ENCODE assay signal across 28 cellular contexts in the genomic region with DNA sequence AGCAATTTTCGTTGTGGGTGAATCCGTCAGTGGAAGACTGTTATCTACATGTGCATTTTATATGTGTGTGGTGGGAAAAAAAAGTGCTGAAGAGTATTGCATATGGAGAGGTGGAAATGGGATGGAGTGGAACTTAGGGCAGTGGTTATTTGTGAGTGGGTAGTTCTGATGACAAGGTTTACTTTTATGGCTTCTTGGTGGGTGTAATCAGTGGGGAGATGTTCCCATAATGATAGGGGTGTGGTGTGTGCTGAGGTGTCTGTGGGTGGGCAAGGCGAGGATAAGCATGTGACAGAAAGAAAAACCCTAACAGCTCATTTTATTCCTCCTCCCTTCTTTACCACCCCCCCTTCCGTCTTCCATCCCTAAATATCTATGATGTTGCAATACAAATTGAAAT.
"Had no signal": no experiment of that assay in that cellular context is flagged by ENCODE, and none has a peak within 500 bp of the region (broad histone marks: within the 10 kb centered on the region; RNA-seq: fewer than 3 reads in every experiment).

No MANE protein-coding gene starts in this region.

- H3K36me3 Mint-ChIP-seq: naive thymus-derived CD8-positive, alpha-beta T cell; natural killer cell treated with Interleukin-12 subunit alpha and Interleukin-12 subunit beta and Interleukin-15 and Interleukin-18, amount 100 ng/mL, for 72 hours; stimulated activated effector memory CD8-positive, alpha-beta T cell treated with anti-CD3 and anti-CD28 coated beads, Interleukin-12 subunit alpha, Interleukin-12 subunit beta, amount 100 ng/mL, for 72 hours; stimulated activated naive B cell treated with anti-CD40 and anti-IgM and Interleukin-4, amounts not matched to agents 10 μg/mL and 1 μg/mL and 100 μg/mL, for 72 hours had no signal

- H3K4me3 ChIP-seq: ovary, psoas muscle, right lobe of liver, sigmoid colon, stomach, thoracic aorta, thyroid gland, tibial nerve, upper lobe of left lung, uterus had no signal

- FAIRE-seq: small intestine had no signal

- H3K4me1 ChIP-seq: psoas muscle, right lobe of liver, sigmoid colon, stomach, thyroid gland, tibial nerve, upper lobe of left lung, uterus had no signal

- H3K27me3 Mint-ChIP-seq: natural killer cell treated with Interleukin-12 subunit alpha and Interleukin-12 subunit beta and Interleukin-15 and Interleukin-18, amount 100 ng/mL, for 72 hours; progenitor cell of endocrine pancreas; stimulated activated naive B cell treated with anti-CD40 and anti-IgM and Interleukin-4, amounts not matched to agents 10 μg/mL and 1 μg/mL and 100 μg/mL, for 72 hours; stimulated activated naive CD8-positive, alpha-beta T cell treated with anti-CD3 and anti-CD28 coated beads, Interleukin-15, Interleukin-2, amounts not matched to agents 100 ng/mL and 50 ng/mL, for 24 hours had no signal

- DNase-seq: naive thymus-derived CD8-positive, alpha-beta T cell; nephron progenitor cell; occipital lobe; ovary; psoas muscle; right cardiac atrium; right lobe of liver; sigmoid colon; small intestine; stimulated activated CD4-positive, alpha-beta T cell treated with anti-CD3 and anti-CD28 coated beads, Interleukin-15, amount 100 ng/mL, for 24 hours; stimulated activated CD4-positive, alpha-beta T cell treated with anti-CD3 and anti-CD28 coated beads, Interleukin-2, amount 100 ng/mL, for 24 hours; stimulated activated CD4-positive, alpha-beta T cell treated with anti-CD3 and anti-CD28 coated beads, Interleukin-2, amount 100 ng/mL, for 48 hours; stimulated activated CD4-positive, alpha-beta T cell treated with anti-CD3 and anti-CD28 coated beads, Interleukin-4, amount 100 ng/mL, for 24 hours; stimulated activated naive B cell treated with anti-CD40 and anti-IgM and Interleukin-4, amounts not matched to agents 10 μg/mL and 1 μg/mL and 100 μg/mL, for 72 hours; stimulated activated naive CD4-positive, alpha-beta T cell treated with Interleukin-2 at 50 U/mL for 16 hours; stomach; thyroid gland; trophoblast cell; upper lobe of left lung; uterus had no signal

- ATAC-seq: naive thymus-derived CD8-positive, alpha-beta T cell; natural killer cell treated with Interleukin-12 subunit alpha and Interleukin-12 subunit beta and Interleukin-15 and Interleukin-18, amount 100 ng/mL, for 72 hours; psoas muscle; right cardiac atrium; right lobe of liver; stimulated activated effector memory CD8-positive, alpha-beta T cell treated with anti-CD3 and anti-CD28 coated beads, Interleukin-12 subunit alpha, Interleukin-12 subunit beta, amount 100 ng/mL, for 72 hours; stimulated activated naive B cell treated with anti-CD40 and anti-IgM and Interleukin-4, amounts not matched to agents 10 μg/mL and 1 μg/mL and 100 μg/mL, for 72 hours had no signal

- H3K9me3 Mint-ChIP-seq: nephron progenitor cell; neural crest cell; stimulated activated naive B cell treated with anti-CD40 and anti-IgM and Interleukin-4, amounts not matched to agents 10 μg/mL and 1 μg/mL and 100 μg/mL, for 72 hours had no signal

- H3K9ac ChIP-seq: parathyroid adenoma had no signal

- H3K27ac Mint-ChIP-seq: naive thymus-derived CD8-positive, alpha-beta T cell; natural killer cell treated with Interleukin-12 subunit alpha and Interleukin-12 subunit beta and Interleukin-15 and Interleukin-18, amount 100 ng/mL, for 72 hours; nephron progenitor cell; progenitor cell of endocrine pancreas; stimulated activated effector memory CD8-positive, alpha-beta T cell treated with anti-CD3 and anti-CD28 coated beads, Interleukin-12 subunit alpha, Interleukin-12 subunit beta, amount 100 ng/mL, for 72 hours; stimulated activated naive B cell treated with anti-CD40 and anti-IgM and Interleukin-4, amounts not matched to agents 10 μg/mL and 1 μg/mL and 100 μg/mL, for 72 hours; stimulated activated naive CD8-positive, alpha-beta T cell treated with anti-CD3 and anti-CD28 coated beads, Interleukin-15, Interleukin-2, amounts not matched to agents 100 ng/mL and 50 ng/mL, for 24 hours had no signal

- H3K27ac ChIP-seq: ovary, parathyroid adenoma, psoas muscle, right lobe of liver, sigmoid colon, stomach, thoracic aorta, thyroid gland, tibial nerve, upper lobe of left lung, uterus had no signal

- H3K36me3 ChIP-seq: ovary, right lobe of liver, sigmoid colon, stomach, thoracic aorta, thyroid gland, tibial nerve, upper lobe of left lung, uterus had no signal

- H3K27me3 ChIP-seq: ovary, right lobe of liver, sigmoid colon, stomach, thyroid gland, tibial nerve, upper lobe of left lung, uterus had no signal

- H3K9me3 ChIP-seq: ovary, psoas muscle, right lobe of liver, sigmoid colon, stomach, thoracic aorta, thyroid gland, tibial nerve, upper lobe of left lung, uterus had no signal

- H3K4me3 Mint-ChIP-seq: naive thymus-derived CD8-positive, alpha-beta T cell; natural killer cell treated with Interleukin-12 subunit alpha and Interleukin-12 subunit beta and Interleukin-15 and Interleukin-18, amount 100 ng/mL, for 72 hours; nephron progenitor cell; neural crest cell; stimulated activated effector memory CD8-positive, alpha-beta T cell treated with anti-CD3 and anti-CD28 coated beads, Interleukin-12 subunit alpha, Interleukin-12 subunit beta, amount 100 ng/mL, for 72 hours; stimulated activated naive B cell treated with anti-CD40 and anti-IgM and Interleukin-4, amounts not matched to agents 10 μg/mL and 1 μg/mL and 100 μg/mL, for 72 hours; stimulated activated naive CD8-positive, alpha-beta T cell treated with anti-CD3 and anti-CD28 coated beads, Interleukin-15, Interleukin-2, amounts not matched to agents 100 ng/mL and 50 ng/mL, for 24 hours had no signal

- H2AFZ ChIP-seq: parathyroid adenoma had no signal

- H3K4me1 Mint-ChIP-seq: naive thymus-derived CD8-positive, alpha-beta T cell; nephron progenitor cell; neural crest cell; stimulated activated effector memory CD8-positive, alpha-beta T cell treated with anti-CD3 and anti-CD28 coated beads, Interleukin-12 subunit alpha, Interleukin-12 subunit beta, amount 100 ng/mL, for 72 hours; stimulated activated naive B cell treated with anti-CD40 and anti-IgM and Interleukin-4, amounts not matched to agents 10 μg/mL and 1 μg/mL and 100 μg/mL, for 72 hours had no signal

- H3K79me2 ChIP-seq: parathyroid adenoma had no signal
